In genomic region chr5:81626524-81626923, GRCh38 we compare ENCODE assay signal across 11 cellular contexts.
A peak's percentile ranks its signal among the peaks of the same experiment; 100 is the strongest.
DNase-seq lines count a peak whose midpoint lies in the region; ATAC-seq, FAIRE-seq and TF ChIP-seq lines count a peak whose summit lies in the region.
"Had no signal": no experiment of that assay in that cellular context is flagged by ENCODE, and none has a peak within 500 bp of the region (broad histone marks: within the 10 kb centered on the region; RNA-seq: fewer than 3 reads in every experiment).

No MANE protein-coding gene starts in this region.

- H3K9me2 ChIP-seq in SK-N-SH: no peaks in the 10 kb centered on the region

- peak in 1 of 2 experiments; percentile 71; a peak in 1 of 4 replicates for TF ChIP-seq EP300 in SK-N-SH (IDR thresholded peaks at IDR 0.05; ENCODE audit: borderline replicate concordance in 1 of 2, low read depth in 1 of 2, low read length in 1 of 2)
- TF ChIP-seq EP300 in sigmoid colon (IDR thresholded peaks at IDR 0.05): no peak

- no peak for TF ChIP-seq CTCF in cardiac muscle cell (IDR thresholded peaks at IDR 0.05; ENCODE audit: low read depth, low read length)
- TF ChIP-seq CTCF in right atrium auricular region (IDR thresholded peaks at IDR 0.05): no peak
- no peak for TF ChIP-seq CTCF in SK-N-SH (IDR thresholded peaks at IDR 0.05)
- no peak for TF ChIP-seq CTCF in smooth muscle cell (IDR thresholded peaks at IDR 0.05; ENCODE audit: borderline replicate concordance, insufficient read depth, poor library complexity, severe bottlenecking)
- TF ChIP-seq CTCF in sigmoid colon (IDR thresholded peaks at IDR 0.05): no peak

- no peaks in the 10 kb centered on the region for H4K20me1 ChIP-seq in SK-N-SH (ENCODE audit: insufficient read depth)
- no peaks in the 10 kb centered on the region for H4K20me1 ChIP-seq in smooth muscle cell (ENCODE audit: low read depth)

- POLR2A ChIA-PET in SK-N-SH (lab: Yijun Ruan, JAX): no interaction called here

- H2AFZ ChIP-seq in SK-N-SH (ENCODE audit: low read depth): peak overlapping the region; percentile 67; the same call in 1 of the 2 replicates
- no peak overlapping the region for H2AFZ ChIP-seq in smooth muscle cell (ENCODE audit: low read depth)

- H3K36me3 ChIP-seq in cardiac muscle cell: peaks cover 7% of the 10 kb centered on the region
- H3K36me3 ChIP-seq in right atrium auricular region: no peaks in the 10 kb centered on the region
- H3K36me3 ChIP-seq in SK-N-SH (replicated peaks in 1 of 2; ENCODE audit: control insufficient read depth in 1 of 2, insufficient read depth in 2 of 2, low read length in 1 of 2): peaks cover 0 to 8% of the 10 kb centered on the region in 2 experiments
- H3K36me3 ChIP-seq in smooth muscle cell (ENCODE audit: low read depth): no peaks in the 10 kb centered on the region
- peaks cover 0 to 3% (median 0%) of the 10 kb centered on the region in 4 donors for H3K36me3 ChIP-seq in sigmoid colon

- no peak for TF ChIP-seq POLR2A in GM12892 (IDR thresholded peaks at IDR 0.05; ENCODE audit: low read depth, low read length)
- TF ChIP-seq POLR2A in sigmoid colon (IDR thresholded peaks at IDR 0.05): no peak

- H3K4me2 ChIP-seq in SK-N-SH: peak overlapping the region; percentile 62
- peak overlapping the region; percentile 35 for H3K4me2 ChIP-seq in smooth muscle cell

- H3K9me3 ChIP-seq in cardiac muscle cell (ENCODE audit: low read depth) (no peaks in the 10 kb centered on the region), right atrium auricular region (no peaks in the 10 kb centered on the region), SK-N-SH (no peaks in the 10 kb centered on the region), smooth muscle cell (replicated peaks; ENCODE audit: low read depth) (no peaks in the 10 kb centered on the region), sigmoid colon (no peaks in the 10 kb centered on the region)
- H3K9me3 ChIP-seq: testis had no signal

- H3K79me2 ChIP-seq in SK-N-SH (ENCODE audit: insufficient read depth): no peaks in the 10 kb centered on the region
- H3K79me2 ChIP-seq in smooth muscle cell (ENCODE audit: low read depth): no peaks in the 10 kb centered on the region

- CTCF ChIA-PET in SK-N-SH (lab: Yijun Ruan, JAX): no interaction called here

- H3K27me3 ChIP-seq in cardiac muscle cell: no peaks in the 10 kb centered on the region
- no peaks in the 10 kb centered on the region for H3K27me3 ChIP-seq in right atrium auricular region
- H3K27me3 ChIP-seq in SK-N-SH (ENCODE audit: insufficient read depth): no peaks in the 10 kb centered on the region
- H3K27me3 ChIP-seq in smooth muscle cell (ENCODE audit: low read depth): no peaks in the 10 kb centered on the region
- no peaks in the 10 kb centered on the region for H3K27me3 ChIP-seq in sigmoid colon
- H3K27me3 ChIP-seq: testis had no signal

- peaks cover 6% of the 10 kb centered on the region for H3F3A ChIP-seq in SK-N-SH (replicated peaks; ENCODE audit: insufficient read depth)
- peaks cover 4% of the 10 kb centered on the region for H3F3A ChIP-seq in smooth muscle cell (ENCODE audit: low read depth)

- no peak for TF ChIP-seq RAD21 in SK-N-SH (IDR thresholded peaks at IDR 0.05; ENCODE audit: low read length)

- no peak overlapping the region for H3K4me3 ChIP-seq in cardiac muscle cell
- H3K4me3 ChIP-seq in right atrium auricular region: no peak overlapping the region
- no peak overlapping the region; a peak in 1 of 4 replicates for H3K4me3 ChIP-seq in SK-N-SH (ENCODE audit: low read depth in 2 of 2, low read length in 1 of 2)
- no peak overlapping the region for H3K4me3 ChIP-seq in smooth muscle cell
- no peak overlapping the region for H3K4me3 ChIP-seq in sigmoid colon
- H3K4me3 ChIP-seq: testis had no signal

- H3K27ac ChIP-seq in cardiac muscle cell (peak overlapping the region; percentile 63), right atrium auricular region (no peak overlapping the region), SK-N-SH (ENCODE audit: low read depth in 2 of 2, low read length in 1 of 2) (peak overlapping the region in 1 of 2 experiments; percentile 74), smooth muscle cell (ENCODE audit: low read depth) (peak overlapping the region; percentile 53), sigmoid colon (no peak overlapping the region)
- H3K27ac ChIP-seq: testis had no signal

- intact Hi-C loops in sigmoid colon (cut with DNase I): no loop called here

- H3K9ac ChIP-seq in SK-N-SH (peak overlapping the region; percentile 36; the same call in 1 of the 2 replicates), smooth muscle cell (ENCODE audit: low read depth) (no peak overlapping the region)

- 11% methylated on average over 1 of the region's 1 CpG for WGBS in SK-N-SH (ENCODE audit: low lambda C conversion rate)
- whole genome bisulfite sequencing in smooth muscle cell (ENCODE audit: low lambda C conversion rate): 10% methylated on average over 1 of the region's 1 CpG
- 18 to 36% methylated on average over 1 of the region's 1 CpG for WGBS in sigmoid colon, 2 donors

- DNase-seq in cardiac muscle cell (ENCODE audit: low read depth in 1 of 2, low spot score in 1 of 2): peak; percentile 7 to 73
- no peak for DNase-seq in right atrium auricular region (ENCODE audit: low spot score)
- peak; percentile 14 for DNase-seq in SK-N-SH
- peak; percentile 49 for DNase-seq in fibroblast of the conjunctiva (ENCODE audit: low read depth)
- DNase-seq in smooth muscle cell (lab: John Stamatoyannopoulos, UW; ENCODE audit: unreplicated experiment): no peak
- no peak for DNase-seq in GM12892 (ENCODE audit: insufficient read length)
- no peak for DNase-seq in sigmoid colon
- DNase-seq: activated CD4-positive, alpha-beta T cell treated with anti-CD3 and anti-CD28 coated beads, Interleukin-2, amount 50 U/mL, for 48 hours; testis had no signal

- FAIRE-seq in GM12892 (lab: Jason Lieb, UNC): no peak
- FAIRE-seq: islet of Langerhans had no signal

- H3K4me1 ChIP-seq in cardiac muscle cell (ENCODE audit: low read depth) (peaks cover 11% of the 10 kb centered on the region), right atrium auricular region (no peaks in the 10 kb centered on the region), SK-N-SH (ENCODE audit: control insufficient read depth in 1 of 2, insufficient read depth in 2 of 2, low read depth in 1 of 2, low read length in 1 of 2) (peaks cover 7 to 17% of the 10 kb centered on the region in 2 experiments; a peak in 3 of 4 replicates), smooth muscle cell (ENCODE audit: low read depth) (no peaks in the 10 kb centered on the region), sigmoid colon (peaks cover 0 to 16% (median 12%) of the 10 kb centered on the region in 4 donors)
- H3K4me1 ChIP-seq: testis had no signal

- no peak for ATAC-seq in GM21529 (IDR thresholded peaks at IDR 0.05; ENCODE audit: unreplicated experiment)

TF ChIP-seq in SK-N-SH, 30 proteins besides CTCF, POLR2A, EP300 and RAD21 (continues in another document):
- TF ChIP-seq RCOR1 (IDR thresholded peaks at IDR 0.05; ENCODE audit: low read length) (no peak), MAX (IDR thresholded peaks at IDR 0.05; ENCODE audit: low read depth) (peak; percentile 56), FOXM1 (IDR thresholded peaks at IDR 0.05; ENCODE audit: low read depth) (no peak), MXI1 (IDR thresholded peaks at IDR 0.05; ENCODE audit: low read depth, low read length) (no peak), SMC3 (IDR thresholded peaks at IDR 0.05; ENCODE audit: low read depth, low read length) (no peak), GATA2 (CRISPR knock-in tag; IDR thresholded peaks at IDR 0.05) (no peak), TEAD4 (IDR thresholded peaks at IDR 0.05; ENCODE audit: borderline replicate concordance, insufficient read depth) (peak; percentile 66; the same call in 1 of the 2 replicates), ELF1 (IDR thresholded peaks at IDR 0.05) (no peak), IRF3 (IDR thresholded peaks at IDR 0.05; ENCODE audit: low read depth, low read length) (no peak), TAF1 (IDR thresholded peaks at IDR 0.05; ENCODE audit: borderline replicate concordance, low read depth, low read length) (no peak), MEF2A (IDR thresholded peaks at IDR 0.05; ENCODE audit: borderline replicate concordance, low read depth) (peak; percentile 94), RXRA (IDR thresholded peaks at IDR 0.05; ENCODE audit: borderline replicate concordance, low read depth) (peak; percentile 98), NFIC (IDR thresholded peaks at IDR 0.05; ENCODE audit: borderline replicate concordance) (peak; percentile 61; the same call in 1 of the 2 replicates), SIN3A (IDR thresholded peaks at IDR 0.05; ENCODE audit: borderline replicate concordance, low read depth, low read length) (no peak), FOXJ3 (CRISPR knock-in tag; IDR thresholded peaks at IDR 0.05) (no peak), JUND (IDR thresholded peaks at IDR 0.05) (peak; percentile 78; the same call in 1 of the 2 replicates)
- TF ChIP-seq, protein P1, sequence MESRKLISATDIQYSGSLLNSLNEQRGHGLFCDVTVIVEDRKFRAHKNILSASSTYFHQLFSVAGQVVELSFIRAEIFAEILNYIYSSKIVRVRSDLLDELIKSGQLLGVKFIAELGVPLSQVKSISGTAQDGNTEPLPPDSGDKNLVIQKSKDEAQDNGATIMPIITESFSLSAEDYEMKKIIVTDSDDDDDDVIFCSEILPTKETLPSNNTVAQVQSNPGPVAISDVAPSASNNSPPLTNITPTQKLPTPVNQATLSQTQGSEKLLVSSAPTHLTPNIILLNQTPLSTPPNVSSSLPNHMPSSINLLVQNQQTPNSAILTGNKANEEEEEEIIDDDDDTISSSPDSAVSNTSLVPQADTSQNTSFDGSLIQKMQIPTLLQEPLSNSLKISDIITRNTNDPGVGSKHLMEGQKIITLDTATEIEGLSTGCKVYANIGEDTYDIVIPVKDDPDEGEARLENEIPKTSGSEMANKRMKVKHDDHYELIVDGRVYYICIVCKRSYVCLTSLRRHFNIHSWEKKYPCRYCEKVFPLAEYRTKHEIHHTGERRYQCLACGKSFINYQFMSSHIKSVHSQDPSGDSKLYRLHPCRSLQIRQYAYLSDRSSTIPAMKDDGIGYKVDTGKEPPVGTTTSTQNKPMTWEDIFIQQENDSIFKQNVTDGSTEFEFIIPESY (IDR thresholded peaks at IDR 0.05; ENCODE audit: borderline replicate concordance, low read depth): no peak

Comparison
In these comparisons a context has a peak if more than half of its experiments do, and no peak if none do; other contexts are left out.
1. DNase-seq: peak in cardiac muscle cell (2 of 2), SK-N-SH (single experiment) and fibroblast of the conjunctiva (single experiment); none in right atrium auricular region (single experiment), smooth muscle cell (single experiment), GM12892 (single experiment) and sigmoid colon (single experiment).
2. H3K27ac ChIP-seq: peak in cardiac muscle cell (single experiment) and smooth muscle cell (single experiment); none in right atrium auricular region (0 of 2) and sigmoid colon (0 of 4).